Comparison of ENCODE assay signal across 23 cellular contexts in genomic region chr22:36299295-36299694, GRCh38. TPM values are rescaled to one million over a fixed set of nuclear protein-coding genes. Genes with fewer than 3 reads are reported as not detected.
A peak's percentile ranks its signal among the peaks of the same experiment; 100 is the strongest.
DNase-seq lines count a peak whose midpoint lies in the region; ATAC-seq and TF ChIP-seq lines count a peak whose summit lies in the region.
"Had no signal": no experiment of that assay in that cellular context is flagged by ENCODE, and none has a peak within 500 bp of the region (broad histone marks: within the 10 kb centered on the region; RNA-seq: fewer than 3 reads in every experiment).

No MANE protein-coding gene starts in this region.

- TF ChIP-seq EP300 in gastroesophageal sphincter (IDR thresholded peaks at IDR 0.05) = no peak

- H3K9me3 ChIP-seq in breast epithelium = no peaks in the 10 kb centered on the region
- no peaks in the 10 kb centered on the region for H3K9me3 ChIP-seq in mammary epithelial cell (replicated peaks; ENCODE audit: insufficient read depth, low read length)
- H3K9me3 ChIP-seq in gastroesophageal sphincter = no peaks in the 10 kb centered on the region
- no peaks in the 10 kb centered on the region for H3K9me3 ChIP-seq in stomach smooth muscle (ENCODE audit: control insufficient read depth in 2 of 2, low read length in 2 of 2)
- H3K9me3 ChIP-seq: lower lobe of right lung, psoas muscle, SJCRH30, upper lobe of left lung had no signal

- H3K4me1 ChIP-seq in breast epithelium = no peaks in the 10 kb centered on the region
- H3K4me1 ChIP-seq in mammary epithelial cell (ENCODE audit: insufficient read depth, low read length) = peaks cover 7% of the 10 kb centered on the region
- H3K4me1 ChIP-seq in gastroesophageal sphincter = peaks cover 0 to 29% (median 12%) of the 10 kb centered on the region in 3 donors
- H3K4me1 ChIP-seq in stomach smooth muscle (ENCODE audit: control insufficient read depth, insufficient read depth, low read length) = peaks cover 34% of the 10 kb centered on the region
- H3K4me1 ChIP-seq: psoas muscle, SJCRH30 had no signal

- H3K36me3 ChIP-seq in breast epithelium (peaks cover 33% of the 10 kb centered on the region), mammary epithelial cell (ENCODE audit: insufficient read depth, low read length) (peaks cover 68% of the 10 kb centered on the region), gastroesophageal sphincter (peaks cover 5 to 100% of the 10 kb centered on the region in 2 donors), stomach smooth muscle (ENCODE audit: control insufficient read depth in 2 of 2, insufficient read depth in 2 of 2, low read length in 2 of 2) (peaks cover 91 to 93% of the 10 kb centered on the region in 2 donors)

- peaks cover 91% of the 10 kb centered on the region for H3K79me2 ChIP-seq in mammary epithelial cell (ENCODE audit: insufficient read depth, low read length)

- TF ChIP-seq CTCF in breast epithelium (IDR thresholded peaks at IDR 0.05) (no peak), mammary epithelial cell (conservative IDR thresholded peaks at IDR 0.05 in 1 of 2, IDR thresholded peaks at IDR 0.05 in 1 of 2; ENCODE audit: extremely low read depth in 1 of 2, insufficient read depth in 1 of 2, low read depth in 1 of 2, low read length in 2 of 2) (no peak), RWPE1 (conservative IDR thresholded peaks at IDR 0.05; ENCODE audit: low read depth) (no peak), gastroesophageal sphincter (IDR thresholded peaks at IDR 0.05) (no peak)

- H3K27me3 ChIP-seq in breast epithelium (no peaks in the 10 kb centered on the region), mammary epithelial cell (ENCODE audit: insufficient read depth, low read length) (no peaks in the 10 kb centered on the region), gastroesophageal sphincter (no peaks in the 10 kb centered on the region), stomach smooth muscle (ENCODE audit: control insufficient read depth in 1 of 2, insufficient read depth in 2 of 2, low read length in 2 of 2) (no peaks in the 10 kb centered on the region)
- H3K27me3 ChIP-seq: hepatocyte, neutrophil, SJCRH30, upper lobe of left lung had no signal

- H3K4me2 ChIP-seq in mammary epithelial cell (ENCODE audit: insufficient read depth, low read depth, low read length) = no peak overlapping the region
- H3K4me2 ChIP-seq: hepatocyte had no signal

- peaks cover 3% of the 10 kb centered on the region for H4K20me1 ChIP-seq in mammary epithelial cell (ENCODE audit: insufficient read depth, low read length)

- TF ChIP-seq POLR2A in breast epithelium (IDR thresholded peaks at IDR 0.05) = no peak
- no peak for TF ChIP-seq POLR2A in gastroesophageal sphincter (IDR thresholded peaks at IDR 0.05)

- DNase-seq in breast epithelium (ENCODE audit: low spot score in 2 of 2) (no peak), mammary epithelial cell (no peak), RWPE1 (ENCODE audit: low spot score) (no peak), NCI-H1694 (lab: John Stamatoyannopoulos, UW) (no peak), D341Med (ENCODE audit: low spot score) (no peak)
- DNase-seq: ACHN; activated CD4-positive, alpha-beta T cell treated with anti-CD3 and anti-CD28 coated beads for 36 hours; central memory CD4-positive, alpha-beta T cell; DMS 273 treated with DMSO at 0.1 percent for 48 hours; GM23248; lower lobe of right lung; NCI-H1417; SJCRH30; small intestine; stimulated activated CD4-positive, alpha-beta T cell treated with anti-CD3 and anti-CD28 coated beads, Interleukin-4, amount 100 ng/mL, for 1 hour; T-helper 1 cell; upper lobe of left lung had no signal

- CTCF ChIA-PET in mammary epithelial cell (lab: Charles Lee; ENCODE audit: low non-redundant PET) = no interaction called here
- CTCF ChIA-PET in RWPE1 (lab: Yijun Ruan, JAX) = interaction anchor here (0.6 kb wide), 1 partner anchor 22 kb away, joined by 3 read pairs; no protein-coding TSS in a partner anchor

- H3K9ac ChIP-seq in mammary epithelial cell (ENCODE audit: insufficient read depth, low read length) (no peak overlapping the region), stomach smooth muscle (ENCODE audit: low read length in 2 of 2) (no peak overlapping the region)
- H3K9ac ChIP-seq: GM23248 had no signal

- dilution Hi-C loops in mammary epithelial cell (cut with HindIII; ENCODE audit: low sequenced_read_pairs) = no loop called here

- no TSS peak for BruUV-seq in mammary epithelial cell (replicated peaks; lab: Mats Ljungman, UMichigan)

- intact Hi-C loops in breast epithelium (cut with DNase I; ENCODE audit: low total_unique reads) = no loop called here
- intact Hi-C loops in mammary epithelial cell (cut with micrococcal nuclease) = no loop called here

- POLR2A ChIA-PET in RWPE1 (lab: Yijun Ruan, JAX; ENCODE audit: low non-redundant PET) = no interaction called here

- in situ Hi-C loops in mammary epithelial cell (cut with MboI; ENCODE audit: low sequenced_read_pairs in 2 of 2) = no loop called here

- H3K4me3 ChIP-seq in breast epithelium = no peak overlapping the region
- H3K4me3 ChIP-seq in mammary epithelial cell (replicated peaks in 1 of 3; ENCODE audit: insufficient read depth in 1 of 3, low read depth in 2 of 3, low read length in 3 of 3) = no peak overlapping the region
- H3K4me3 ChIP-seq in gastroesophageal sphincter = no peak overlapping the region
- H3K4me3 ChIP-seq in stomach smooth muscle (ENCODE audit: low read length in 2 of 2) = no peak overlapping the region
- H3K4me3 ChIP-seq: GM23248, hepatocyte, lower lobe of right lung, psoas muscle, SJCRH30, upper lobe of left lung had no signal

- 94% methylated on average over 8 of the region's 14 CpGs for WGBS in mammary epithelial cell (ENCODE audit: low coverage, missing lambda C conversion rate)
- no CpG with 5 or more reads among the region's 14 CpGs for WGBS in gastroesophageal sphincter (ENCODE audit: low coverage in 1 of 2), 2 donors

- ATAC-seq in gastroesophageal sphincter (no peak), GM19467 (IDR thresholded peaks at IDR 0.05; ENCODE audit: unreplicated experiment) (no peak)
- ATAC-seq: activated CD4-positive, alpha-beta T cell treated with anti-CD3 and anti-CD28 coated beads for 36 hours; lower lobe of right lung; psoas muscle had no signal

- no peak overlapping the region for H2AFZ ChIP-seq in mammary epithelial cell (ENCODE audit: low read depth, low read length)
- H2AFZ ChIP-seq: GM23248, hepatocyte had no signal

- H3K27ac ChIP-seq in breast epithelium (peak overlapping the region; percentile 22 to 34), mammary epithelial cell (ENCODE audit: insufficient read depth, low read depth, low read length) (no peak overlapping the region), RWPE1 (peak overlapping the region; percentile 33), gastroesophageal sphincter (peak overlapping the region in 3 of 4 donors; percentile 84 to 89 (median 87)), stomach smooth muscle (ENCODE audit: low read length) (peak overlapping the region; percentile 70)
- H3K27ac ChIP-seq: GM23248, hepatocyte, lower lobe of right lung, neutrophil, psoas muscle, SJCRH30 had no signal

RNA-seq across cellular contexts. Expression of gene APOL1, which starts 46.4 kb away (rescaled TPM):
- total RNA-seq in breast epithelium (10 to 100 TPM in 2 of 3 donors, 1 to 10 TPM in 1; 5.9 to 38.3 (median 22.2) TPM), mammary epithelial cell (1 to 10 TPM in 1 of 2 donors, under 1 TPM in 1; 0.26 to 1.2 TPM), gastroesophageal sphincter (10 to 100 TPM in 3 of 4 donors, 1 to 10 TPM in 1; 10.0 to 53.7 (median 26.0) TPM)
- polyA plus RNA-seq in mammary epithelial cell = 0.34 TPM
- polyA minus RNA-seq in mammary epithelial cell = not detected

RNA-seq across cellular contexts. Expression of gene APOL2, which starts 60.0 kb away (rescaled TPM):
- total RNA-seq in breast epithelium (100 to 1,000 TPM in 1 of 3 donors, 10 to 100 TPM in 2; 50.4 to 112 (median 73.8) TPM), mammary epithelial cell (10 to 100 TPM; 16.8 to 24.3 TPM), gastroesophageal sphincter (10 to 100 TPM; 29.1 to 40.9 (median 35.0) TPM)
- 9.5 TPM for polyA plus RNA-seq in mammary epithelial cell
- polyA minus RNA-seq in mammary epithelial cell = 36.0 TPM
